ENCODE assay signal across 11 cellular contexts in genomic region chr15:67171471-67171870, GRCh38.
"Had no signal": no experiment of that assay in that cellular context is flagged by ENCODE, and none has a peak within 500 bp of the region (broad histone marks: within the 10 kb centered on the region; RNA-seq: fewer than 3 reads in every experiment).

No MANE protein-coding gene starts in this region.

- DNase-seq: activated naive CD4-positive, alpha-beta T cell; activated T-cell treated with anti-CD3 and anti-CD28 coated beads for 4 hours; natural killer cell; nucleus accumbens; stimulated activated CD4-positive, alpha-beta T cell treated with anti-CD3 and anti-CD28 coated beads, Interleukin-4, amount 100 ng/mL, for 4 hours; T-helper 9 cell; uterus had no signal

- H3K9me3 ChIP-seq: ascending aorta, esophagus muscularis mucosa, mucosa of descending colon, tibial artery, uterus had no signal

- H3K27ac ChIP-seq: ascending aorta, esophagus muscularis mucosa, tibial artery, uterus had no signal

- H3K27ac Mint-ChIP-seq: natural killer cell had no signal

- H3K36me3 ChIP-seq: uterus had no signal

- H3K4me3 ChIP-seq: ascending aorta, esophagus muscularis mucosa, mucosa of descending colon, tibial artery, uterus had no signal

- H3K27me3 ChIP-seq: ascending aorta, esophagus muscularis mucosa, tibial artery, uterus had no signal

- ATAC-seq: mucosa of descending colon, natural killer cell had no signal

- H3K9me3 Mint-ChIP-seq: natural killer cell had no signal

- H3K4me3 Mint-ChIP-seq: natural killer cell had no signal
